In genomic region chrX:46601283-46601682, GRCh38 we compare ENCODE assay signal across 27 cellular contexts. TPM values are rescaled to one million over a fixed set of nuclear protein-coding genes. Genes with fewer than 3 reads are reported as not detected.
A peak's percentile ranks its signal among the peaks of the same experiment; 100 is the strongest.
DNase-seq lines count a peak whose midpoint lies in the region; ATAC-seq and TF ChIP-seq lines count a peak whose summit lies in the region.
"Had no signal": no experiment of that assay in that cellular context is flagged by ENCODE, and none has a peak within 500 bp of the region (broad histone marks: within the 10 kb centered on the region; RNA-seq: fewer than 3 reads in every experiment).

No MANE protein-coding gene starts in this region.

- no peak for ATAC-seq in activated T-helper 17 cell treated with anti-CD3 and anti-CD28 coated beads, Interleukin-2, amount 50 U/mL, for 72 hours (replicated peaks)
- ATAC-seq in left ventricle myocardium superior: peak; percentile 88
- no peak for ATAC-seq in activated CD8-positive, alpha-beta T cell treated with anti-CD3 and anti-CD28 coated beads, Interleukin-2, amount 10 ng/mL, durations not matched to agents 7 days and 5 days
- ATAC-seq in effector memory CD8-positive, alpha-beta T cell (replicated peaks): no peak
- ATAC-seq: Panc1; stimulated activated memory B cell treated with anti-CD40 and anti-IgM and Interleukin-4, amounts not matched to agents 10 μg/mL and 1 μg/mL and 100 μg/mL, for 72 hours had no signal

- no peak overlapping the region for H2AFZ ChIP-seq in fibroblast of lung (ENCODE audit: low read length)

- no peaks in the 10 kb centered on the region for H4K20me1 ChIP-seq in fibroblast of lung (ENCODE audit: control insufficient read depth, extremely low read depth, insufficient read depth, low read length)

- no peaks in the 10 kb centered on the region for H3K79me2 ChIP-seq in fibroblast of lung (ENCODE audit: control insufficient read depth, insufficient read depth, low read length)

- H3K27ac ChIP-seq in fibroblast of lung (ENCODE audit: insufficient read depth, low read length): no peak overlapping the region
- H3K27ac ChIP-seq: breast epithelium, SJSA1, skin epidermis, vagina, WERI-Rb-1 had no signal

- no peaks in the 10 kb centered on the region for H3K4me1 Mint-ChIP-seq in activated T-helper 17 cell treated with anti-CD3 and anti-CD28 coated beads, Interleukin-2, amount 50 U/mL, for 72 hours
- no peaks in the 10 kb centered on the region for H3K4me1 Mint-ChIP-seq in activated CD8-positive, alpha-beta T cell treated with anti-CD3 and anti-CD28 coated beads, Interleukin-2, amount 10 ng/mL, durations not matched to agents 7 days and 5 days (ENCODE audit: low read depth)
- H3K4me1 Mint-ChIP-seq in effector memory CD8-positive, alpha-beta T cell (ENCODE audit: low read depth in 2 of 2): peaks cover 0 to 3% of the 10 kb centered on the region in 2 donors
- H3K4me1 Mint-ChIP-seq: activated naive CD8-positive, alpha-beta T cell treated with anti-CD3 and anti-CD28 coated beads, Interleukin-2, amount 10 ng/mL, durations not matched to agents 7 days and 5 days; stimulated activated memory B cell treated with anti-CD40 and anti-IgM and Interleukin-4, amounts not matched to agents 10 μg/mL and 1 μg/mL and 100 μg/mL, for 72 hours had no signal

- no peaks in the 10 kb centered on the region for H3K27me3 Mint-ChIP-seq in activated T-helper 17 cell treated with anti-CD3 and anti-CD28 coated beads, Interleukin-2, amount 50 U/mL, for 72 hours
- no peaks in the 10 kb centered on the region for H3K27me3 Mint-ChIP-seq in activated CD8-positive, alpha-beta T cell treated with anti-CD3 and anti-CD28 coated beads, Interleukin-2, amount 10 ng/mL, durations not matched to agents 7 days and 5 days (ENCODE audit: low read depth)
- no peaks in the 10 kb centered on the region for H3K27me3 Mint-ChIP-seq in effector memory CD8-positive, alpha-beta T cell
- H3K27me3 Mint-ChIP-seq: activated naive CD8-positive, alpha-beta T cell treated with anti-CD3 and anti-CD28 coated beads, Interleukin-2, amount 10 ng/mL, durations not matched to agents 7 days and 5 days; progenitor cell of endocrine pancreas; stimulated activated memory B cell treated with anti-CD40 and anti-IgM and Interleukin-4, amounts not matched to agents 10 μg/mL and 1 μg/mL and 100 μg/mL, for 72 hours had no signal

- H3K9me3 Mint-ChIP-seq in activated T-helper 17 cell treated with anti-CD3 and anti-CD28 coated beads, Interleukin-2, amount 50 U/mL, for 72 hours: no peaks in the 10 kb centered on the region
- H3K9me3 Mint-ChIP-seq in activated CD8-positive, alpha-beta T cell treated with anti-CD3 and anti-CD28 coated beads, Interleukin-2, amount 10 ng/mL, durations not matched to agents 7 days and 5 days (ENCODE audit: insufficient read depth): no peaks in the 10 kb centered on the region
- no peaks in the 10 kb centered on the region for H3K9me3 Mint-ChIP-seq in effector memory CD8-positive, alpha-beta T cell
- H3K9me3 Mint-ChIP-seq: activated naive CD8-positive, alpha-beta T cell treated with anti-CD3 and anti-CD28 coated beads, Interleukin-2, amount 10 ng/mL, durations not matched to agents 7 days and 5 days; stimulated activated memory B cell treated with anti-CD40 and anti-IgM and Interleukin-4, amounts not matched to agents 10 μg/mL and 1 μg/mL and 100 μg/mL, for 72 hours had no signal

- H3K36me3 ChIP-seq in fibroblast of lung (ENCODE audit: control insufficient read depth, insufficient read depth, low read length): no peaks in the 10 kb centered on the region
- H3K36me3 ChIP-seq: breast epithelium, SJSA1, vagina, WERI-Rb-1 had no signal

- H3K9ac ChIP-seq in fibroblast of lung (ENCODE audit: insufficient read depth, low read length): no peak overlapping the region

- peak overlapping the region; percentile 25 for H3K27ac Mint-ChIP-seq in activated T-helper 17 cell treated with anti-CD3 and anti-CD28 coated beads, Interleukin-2, amount 50 U/mL, for 72 hours
- no peak overlapping the region for H3K27ac Mint-ChIP-seq in activated CD8-positive, alpha-beta T cell treated with anti-CD3 and anti-CD28 coated beads, Interleukin-2, amount 10 ng/mL, durations not matched to agents 7 days and 5 days
- H3K27ac Mint-ChIP-seq in effector memory CD8-positive, alpha-beta T cell: no peak overlapping the region
- H3K27ac Mint-ChIP-seq: activated naive CD8-positive, alpha-beta T cell treated with anti-CD3 and anti-CD28 coated beads, Interleukin-2, amount 10 ng/mL, durations not matched to agents 7 days and 5 days; progenitor cell of endocrine pancreas had no signal

- no peak overlapping the region for H3K4me3 ChIP-seq in fibroblast of lung (replicated peaks in 1 of 4; ENCODE audit: control extremely low read depth in 1 of 4, insufficient read depth in 1 of 4, low read depth in 3 of 4, low read length in 4 of 4)
- H3K4me3 ChIP-seq: breast epithelium, SJSA1, skin epidermis, vagina had no signal

- no peaks in the 10 kb centered on the region for H3K27me3 ChIP-seq in fibroblast of lung (ENCODE audit: control insufficient read depth, insufficient read depth, low read length)
- H3K27me3 ChIP-seq: SJSA1, vagina had no signal

- intact Hi-C loops in left ventricle myocardium superior (cut with micrococcal nuclease): no loop called here

- CTCF ChIA-PET in activated CD8-positive, alpha-beta T cell treated with anti-CD3 and anti-CD28 coated beads, Interleukin-2, amount 10 ng/mL, durations not matched to agents 7 days and 5 days (lab: Charles Lee): no interaction called here

- no peak overlapping the region for H3K4me2 ChIP-seq in fibroblast of lung (ENCODE audit: extremely low read depth, insufficient read depth, low read length)

- H3K4me3 Mint-ChIP-seq in activated T-helper 17 cell treated with anti-CD3 and anti-CD28 coated beads, Interleukin-2, amount 50 U/mL, for 72 hours: no peak overlapping the region
- no peak overlapping the region for H3K4me3 Mint-ChIP-seq in activated CD8-positive, alpha-beta T cell treated with anti-CD3 and anti-CD28 coated beads, Interleukin-2, amount 10 ng/mL, durations not matched to agents 7 days and 5 days
- no peak overlapping the region for H3K4me3 Mint-ChIP-seq in effector memory CD8-positive, alpha-beta T cell
- H3K4me3 Mint-ChIP-seq: activated naive CD8-positive, alpha-beta T cell treated with anti-CD3 and anti-CD28 coated beads, Interleukin-2, amount 10 ng/mL, durations not matched to agents 7 days and 5 days; stimulated activated memory B cell treated with anti-CD40 and anti-IgM and Interleukin-4, amounts not matched to agents 10 μg/mL and 1 μg/mL and 100 μg/mL, for 72 hours had no signal

- no peaks in the 10 kb centered on the region for H3K4me1 ChIP-seq in fibroblast of lung (ENCODE audit: control insufficient read depth, extremely low read depth, insufficient read depth, low read length)
- H3K4me1 ChIP-seq: breast epithelium, SJSA1, vagina had no signal

- DNase-seq in COLO829 (ENCODE audit: low spot score) (peak; percentile 59), fibroblast of lung (ENCODE audit: low read depth in 2 of 2) (peak; percentile 73 to 84), left ventricle myocardium superior (no peak), NCI-H1694 (lab: John Stamatoyannopoulos, UW) (no peak), NCI-H1105 treated with DMSO at 0.1 percent for 48 hours (lab: John Stamatoyannopoulos, UW) (no peak)
- no peak for DNase-seq in activated CD8-positive, alpha-beta T cell treated with anti-CD3 and anti-CD28 coated beads, Interleukin-2, amount 10 ng/mL, durations not matched to agents 7 days and 5 days
- DNase-seq in effector memory CD8-positive, alpha-beta T cell: no peak
- DNase-seq: activated CD4-positive, alpha-beta T cell treated with anti-CD3 and anti-CD28 coated beads, Interleukin-2, amount 50 U/mL, for 1 hour; activated CD8-positive, alpha-beta memory T cell treated with anti-CD3 and anti-CD28 coated beads, Interleukin-2, amount 50 U/mL, for 48 hours; activated naive CD8-positive, alpha-beta T cell treated with anti-CD3 and anti-CD28 coated beads, Interleukin-2, amount 10 ng/mL, durations not matched to agents 7 days and 5 days; C1 segment of cervical spinal cord; Calu3; cortex of kidney; GOT3; NCI-H1048; NCI-H2107; NCI-H510A treated with DMSO at 0.1 percent for 48 hours; NK-92 treated with Interleukin-12 subunit alpha and Interleukin-12 subunit beta, amount 100 ng/mL, for 24 hours; WERI-Rb-1 had no signal

- POLR2A ChIA-PET in activated CD8-positive, alpha-beta T cell treated with anti-CD3 and anti-CD28 coated beads, Interleukin-2, amount 10 ng/mL, durations not matched to agents 7 days and 5 days (lab: Charles Lee): no interaction called here

- H3K9me3 ChIP-seq in fibroblast of lung (ENCODE audit: control insufficient read depth, insufficient read depth, low read depth, low read length): no peaks in the 10 kb centered on the region
- H3K9me3 ChIP-seq: breast epithelium, SJSA1, vagina had no signal

- peaks cover 27% of the 10 kb centered on the region for H3K36me3 Mint-ChIP-seq in activated T-helper 17 cell treated with anti-CD3 and anti-CD28 coated beads, Interleukin-2, amount 50 U/mL, for 72 hours (ENCODE audit: low read depth)
- H3K36me3 Mint-ChIP-seq in activated CD8-positive, alpha-beta T cell treated with anti-CD3 and anti-CD28 coated beads, Interleukin-2, amount 10 ng/mL, durations not matched to agents 7 days and 5 days (ENCODE audit: low read depth): peaks cover 13% of the 10 kb centered on the region
- peaks cover 16% of the 10 kb centered on the region for H3K36me3 Mint-ChIP-seq in effector memory CD8-positive, alpha-beta T cell (ENCODE audit: insufficient read depth)
- H3K36me3 Mint-ChIP-seq: activated naive CD8-positive, alpha-beta T cell treated with anti-CD3 and anti-CD28 coated beads, Interleukin-2, amount 10 ng/mL, durations not matched to agents 7 days and 5 days had no signal

- no peak for TF ChIP-seq CTCF in fibroblast of lung (conservative IDR thresholded peaks at IDR 0.05 in 1 of 2, IDR thresholded peaks at IDR 0.05 in 1 of 2; ENCODE audit: low read depth in 1 of 2, low read length in 2 of 2)

RNA-seq across cellular contexts. Expression of gene CHST7, which starts 27.7 kb away (rescaled TPM):
- 1 to 10 TPM; 2.4 to 2.9 TPM for total RNA-seq in activated T-helper 17 cell treated with anti-CD3 and anti-CD28 coated beads, Interleukin-2, amount 50 U/mL, for 72 hours
- total RNA-seq in fibroblast of lung (8.5 and 11.2 TPM in 2 replicates), left ventricle myocardium superior (13.8 TPM)
- 2.8 and 3.7 TPM in 2 replicates for polyA plus RNA-seq in fibroblast of lung
- polyA plus RNA-seq in fibroblast of lung (2012): 6.3 and 6.7 TPM in 2 replicates
- 0.63 and 1.7 TPM in 2 replicates for polyA minus RNA-seq in fibroblast of lung (ENCODE audit: low replicate concordance)
- 1 to 10 TPM; 5.4 to 6.5 TPM for total RNA-seq in activated CD8-positive, alpha-beta T cell treated with anti-CD3 and anti-CD28 coated beads, Interleukin-2, amount 10 ng/mL, durations not matched to agents 7 days and 5 days

RNA-seq across cellular contexts. Expression of gene ZNF674, which starts 56.1 kb away (rescaled TPM):
- total RNA-seq in activated T-helper 17 cell treated with anti-CD3 and anti-CD28 coated beads, Interleukin-2, amount 50 U/mL, for 72 hours: 1 to 10 TPM; 2.0 to 3.0 TPM
- 6.9 and 8.3 TPM in 2 replicates for total RNA-seq in fibroblast of lung
- 1.8 and 3.2 TPM in 2 replicates for polyA plus RNA-seq in fibroblast of lung
- 1.1 and 1.7 TPM in 2 replicates for polyA plus RNA-seq in fibroblast of lung (2012)
- 9.6 and 13.8 TPM in 2 replicates for polyA minus RNA-seq in fibroblast of lung (ENCODE audit: low replicate concordance)
- 3.0 TPM for total RNA-seq in left ventricle myocardium superior
- total RNA-seq in activated CD8-positive, alpha-beta T cell treated with anti-CD3 and anti-CD28 coated beads, Interleukin-2, amount 10 ng/mL, durations not matched to agents 7 days and 5 days: 1 to 10 TPM; 3.2 to 4.1 TPM

Comparison
In these comparisons a context has a peak if more than half of its experiments do, and no peak if none do; other contexts are left out.
1. DNase-seq: peak in COLO829 (single experiment) and fibroblast of lung (2 of 2); none in left ventricle myocardium superior (single experiment), activated CD8-positive, alpha-beta T cell treated with anti-CD3 and anti-CD28 coated beads, Interleukin-2, amount 10 ng/mL, durations not matched to agents 7 days and 5 days (single experiment), effector memory CD8-positive, alpha-beta T cell (0 of 3), NCI-H1694 (single experiment) and NCI-H1105 treated with DMSO at 0.1 percent for 48 hours (single experiment).